20 cellular contexts compared by ENCODE assay signal in the genomic region with DNA sequence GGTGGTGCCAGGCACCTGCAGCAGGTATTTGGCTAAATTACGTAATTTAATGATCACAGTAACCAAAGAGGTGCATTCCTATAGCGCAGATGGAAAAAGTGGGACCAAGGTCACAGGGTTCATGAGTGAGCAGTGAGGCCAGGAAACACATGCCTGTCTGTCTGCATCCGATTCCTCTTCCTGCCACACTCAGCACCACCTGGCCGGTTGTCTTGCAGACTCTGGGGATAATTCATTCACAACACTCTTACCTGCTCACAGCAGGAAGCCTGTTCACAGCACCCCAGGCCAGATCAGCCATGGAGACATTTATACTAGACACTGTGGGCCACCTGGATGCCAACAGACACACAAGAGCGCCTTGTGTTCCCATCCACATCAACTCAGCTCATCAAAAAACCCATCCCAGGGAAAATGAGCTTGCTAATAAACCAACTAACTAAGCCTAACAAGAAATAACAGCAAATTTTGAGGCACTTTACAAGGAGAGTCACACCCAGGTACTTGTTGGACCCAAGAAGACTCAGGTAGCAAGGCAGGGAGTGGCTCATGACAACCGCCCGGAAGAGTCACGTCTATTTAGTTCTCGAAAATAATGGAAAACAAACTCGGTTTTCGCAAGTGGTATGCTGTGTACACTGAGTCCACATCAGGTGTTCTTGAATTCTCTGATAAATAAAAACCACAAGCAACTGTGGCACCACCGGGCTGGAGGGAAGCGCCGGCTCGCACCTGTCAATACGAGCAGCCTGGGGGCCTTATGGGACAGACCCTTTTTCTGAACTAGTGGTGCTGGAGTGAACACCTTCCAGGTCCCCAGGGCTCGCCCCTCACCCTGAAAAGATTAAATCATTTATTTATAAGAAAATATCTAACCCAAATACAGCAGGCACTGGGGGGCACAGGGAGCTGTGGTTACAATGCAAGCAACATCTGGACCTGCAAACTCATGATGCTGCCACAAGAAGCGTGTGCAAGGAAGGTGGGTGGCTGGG. TPM values are rescaled to one million over a fixed set of nuclear protein-coding genes. Genes with fewer than 3 reads are reported as not detected.
DNase-seq lines count a peak whose midpoint lies in the region; ATAC-seq, FAIRE-seq and TF ChIP-seq lines count a peak whose summit lies in the region.
"Had no signal": no experiment of that assay in that cellular context is flagged by ENCODE, and none has a peak within 500 bp of the region (broad histone marks: within the 10 kb centered on the region; RNA-seq: fewer than 3 reads in every experiment).

No MANE protein-coding gene starts in this region.

- H3K9ac ChIP-seq in K562 (ENCODE audit: insufficient read depth in 1 of 2, low read depth in 2 of 2, low read length in 2 of 2): no peak overlapping the region
- H3K9ac ChIP-seq in SK-N-SH: no peak overlapping the region

- H3K27ac ChIP-seq in 22Rv1: peak overlapping the region; percentile 42
- no peak overlapping the region for H3K27ac ChIP-seq in K562 (ENCODE audit: extremely low read depth, low read depth, low read length)
- peak overlapping the region; percentile 72 for H3K27ac ChIP-seq in lower lobe of right lung
- H3K27ac ChIP-seq in SK-N-SH (ENCODE audit: low read depth in 2 of 2, low read length in 1 of 2): no peak overlapping the region
- H3K27ac ChIP-seq in effector memory CD4-positive, alpha-beta T cell (ENCODE audit: insufficient read depth, low read length, poor library complexity, severe bottlenecking): no peak overlapping the region
- H3K27ac ChIP-seq: brain microvascular endothelial cell, skin epidermis had no signal

- H3K9me1 ChIP-seq in K562 (ENCODE audit: control insufficient read depth, insufficient read depth, low read length): no peaks in the 10 kb centered on the region

- intact Hi-C loops in K562 (cut with micrococcal nuclease) (loop anchor here (5.0 to 10.0 kb wide), 3 partner anchors 52 to 300 kb away; no protein-coding TSS in a partner anchor), lower lobe of right lung (cut with DNase I) (no loop called here)

- H2AFZ ChIP-seq in K562 (ENCODE audit: low read depth, low read length) (no peak overlapping the region), SK-N-SH (ENCODE audit: low read depth) (no peak overlapping the region)

- H3K79me2 ChIP-seq in K562 (ENCODE audit: control insufficient read depth, insufficient read depth, low read length) (no peaks in the 10 kb centered on the region), SK-N-SH (ENCODE audit: insufficient read depth) (no peaks in the 10 kb centered on the region)

- CTCF ChIA-PET in K562 (lab: Yijun Ruan, JAX; ENCODE audit: low intra/inter-chr PET ratio): no interaction called here
- CTCF ChIA-PET in SK-N-SH (lab: Yijun Ruan, JAX): interaction anchor here (1.3 kb wide), 1 partner anchor 9 kb away, joined by 5 read pairs; no protein-coding TSS in a partner anchor

- H3K4me3 ChIP-seq in K562 (no peak overlapping the region), lower lobe of right lung (no peak overlapping the region), SK-N-SH (ENCODE audit: low read depth in 2 of 2, low read length in 1 of 2) (no peak overlapping the region)
- no peak overlapping the region for H3K4me3 ChIP-seq in effector memory CD4-positive, alpha-beta T cell (ENCODE audit: insufficient read depth, low read depth, low read length, poor library complexity, severe bottlenecking)
- H3K4me3 ChIP-seq: gastrocnemius medialis, skin epidermis had no signal

- H4K20me1 ChIP-seq in K562 (replicated peaks; ENCODE audit: control insufficient read depth, insufficient read depth, low read length) (no peaks in the 10 kb centered on the region; the same call in none of the 2 replicates), SK-N-SH (ENCODE audit: insufficient read depth) (no peaks in the 10 kb centered on the region)

- peak; percentile 32 for FAIRE-seq in K562 (lab: Jason Lieb, UNC)
- FAIRE-seq: RCC 7860 had no signal

- no peak for TF ChIP-seq POLR2A in K562 (conservative IDR thresholded peaks at IDR 0.05)

- H3K4me1 ChIP-seq in K562 (replicated peaks in 1 of 2; ENCODE audit: control insufficient read depth in 2 of 2, insufficient read depth in 2 of 2, low read length in 2 of 2) (peaks cover 20 to 21% of the 10 kb centered on the region in 2 experiments; a peak in 4 of 5 replicates), lower lobe of right lung (peaks cover 24% of the 10 kb centered on the region), SK-N-SH (ENCODE audit: control insufficient read depth in 1 of 2, insufficient read depth in 2 of 2, low read depth in 1 of 2, low read length in 1 of 2) (peaks cover 0 to 23% of the 10 kb centered on the region in 2 experiments; a peak in 1 of 4 replicates)
- no peaks in the 10 kb centered on the region for H3K4me1 ChIP-seq in effector memory CD4-positive, alpha-beta T cell (ENCODE audit: control insufficient read depth, insufficient read depth, low read length, poor library complexity, severe bottlenecking)

- no peaks in the 10 kb centered on the region for H3F3A ChIP-seq in SK-N-SH (replicated peaks; ENCODE audit: insufficient read depth)

- no peaks in the 10 kb centered on the region for H3K9me2 ChIP-seq in SK-N-SH

- H3K4me2 ChIP-seq in K562 (ENCODE audit: insufficient read depth, low read length) (no peak overlapping the region), SK-N-SH (no peak overlapping the region)

- BruUV-seq in K562 (replicated peaks; lab: Mats Ljungman, UMichigan): no TSS peak

- TF ChIP-seq EP300 in K562 (IDR thresholded peaks at IDR 0.05; ENCODE audit: low read length): no peak
- TF ChIP-seq EP300 in SK-N-SH (IDR thresholded peaks at IDR 0.05; ENCODE audit: borderline replicate concordance in 1 of 2, low read depth in 1 of 2, low read length in 1 of 2): no peak

- H3K27me3 ChIP-seq in K562 (ENCODE audit: control insufficient read depth in 2 of 2, insufficient read depth in 2 of 2, low read length in 2 of 2): peaks cover 0 to 11% of the 10 kb centered on the region in 2 experiments; a peak in 3 of 5 replicates
- H3K27me3 ChIP-seq in lower lobe of right lung (ENCODE audit: low read depth): no peaks in the 10 kb centered on the region
- H3K27me3 ChIP-seq in SK-N-SH (ENCODE audit: insufficient read depth): no peaks in the 10 kb centered on the region
- H3K27me3 ChIP-seq in effector memory CD4-positive, alpha-beta T cell (replicated peaks; ENCODE audit: control insufficient read depth, insufficient read depth, low read length, poor library complexity, severe bottlenecking): no peaks in the 10 kb centered on the region
- H3K27me3 ChIP-seq: brain microvascular endothelial cell, gastrocnemius medialis had no signal

- TF ChIP-seq CTCF in 22Rv1 (IDR thresholded peaks at IDR 0.05): no peak
- TF ChIP-seq CTCF in K562 (IDR thresholded peaks at IDR 0.05 in 2 of 3, conservative IDR thresholded peaks at IDR 0.05 in 1 of 3; ENCODE audit: insufficient read depth in 2 of 3, low read depth in 1 of 3, low read length in 3 of 3): no peak
- TF ChIP-seq CTCF in lower lobe of right lung (IDR thresholded peaks at IDR 0.05): no peak
- TF ChIP-seq CTCF in SK-N-SH (IDR thresholded peaks at IDR 0.05): no peak

- TF ChIP-seq RAD21 in K562 (CRISPR knock-in tag; conservative IDR thresholded peaks at IDR 0.05 in 1 of 2, IDR thresholded peaks at IDR 0.05 in 1 of 2) (no peak), SK-N-SH (IDR thresholded peaks at IDR 0.05; ENCODE audit: low read length) (no peak)

- ATAC-seq in K562 (no peak), lower lobe of right lung (peak; percentile 63 to 77)
- ATAC-seq: activated naive CD8-positive, alpha-beta T cell treated with anti-CD3 and anti-CD28 coated beads, Interleukin-2, amount 50 U/mL, for 24 hours; SK-N-SH treated with all-trans-retinoic acid at 6 μM for 48 hours had no signal

- POLR2A ChIA-PET in K562 (lab: Yijun Ruan, JAX): no interaction called here
- POLR2A ChIA-PET in SK-N-SH (lab: Yijun Ruan, JAX): no interaction called here

- H3K9me3 ChIP-seq in K562 (replicated peaks; ENCODE audit: control insufficient read depth, insufficient read depth, low read depth, low read length) (no peaks in the 10 kb centered on the region), lower lobe of right lung (no peaks in the 10 kb centered on the region), SK-N-SH (no peaks in the 10 kb centered on the region)
- no peaks in the 10 kb centered on the region for H3K9me3 ChIP-seq in effector memory CD4-positive, alpha-beta T cell (ENCODE audit: control insufficient read depth, low read length)
- H3K9me3 ChIP-seq: gastrocnemius medialis had no signal

- in situ Hi-C loops in K562 (cut with MboI): no loop called here

- WGBS in K562 (ENCODE audit: insufficient coverage, low coverage, missing lambda C conversion rate): 31% methylated on average over 18 of the region's 18 CpGs
- WGBS in SK-N-SH (ENCODE audit: low lambda C conversion rate): 66% methylated on average over 18 of the region's 18 CpGs

- DNase-seq in DMS53 treated with DMSO at 0.1 percent for 48 hours (lab: John Stamatoyannopoulos, UW; ENCODE audit: unreplicated experiment) (peak; percentile 11), K562 (ENCODE audit: extremely low read depth in 1 of 4, low spot score in 3 of 4) (no peak), lower lobe of right lung (no peak), SK-N-SH (no peak)
- no peak for DNase-seq in stimulated activated CD4-positive, alpha-beta T cell treated with anti-CD3 and anti-CD28 coated beads, Interleukin-2, amount 100 ng/mL, for 24 hours
- DNase-seq in activated CD4-positive, alpha-beta T cell treated with anti-CD3 and anti-CD28 coated beads, Interleukin-2, amount 50 U/mL, for 1 hour: no peak
- no peak for DNase-seq in effector memory CD4-positive, alpha-beta T cell
- DNase-seq: activated naive CD8-positive, alpha-beta T cell treated with anti-CD3 and anti-CD28 coated beads, Interleukin-2, amount 50 U/mL, for 24 hours; brain microvascular endothelial cell; CD4-positive, alpha-beta memory T cell; GOT3; Kasumi-1; NCI-H1105; stimulated activated CD4-positive, alpha-beta T cell treated with anti-CD3 and anti-CD28 coated beads, Interleukin-4, amount 100 ng/mL, for 4 hours; T-helper 9 cell had no signal

- H3K36me3 ChIP-seq in K562 (ENCODE audit: control insufficient read depth, insufficient read depth, low read length): no peaks in the 10 kb centered on the region
- H3K36me3 ChIP-seq in lower lobe of right lung: no peaks in the 10 kb centered on the region
- no peaks in the 10 kb centered on the region for H3K36me3 ChIP-seq in SK-N-SH (replicated peaks in 1 of 2; ENCODE audit: control insufficient read depth in 1 of 2, insufficient read depth in 2 of 2, low read length in 1 of 2)
- no peaks in the 10 kb centered on the region for H3K36me3 ChIP-seq in effector memory CD4-positive, alpha-beta T cell (ENCODE audit: control insufficient read depth, insufficient read depth, low read length)
- H3K36me3 ChIP-seq: brain microvascular endothelial cell, gastrocnemius medialis had no signal

RNA-seq across cellular contexts. Expression of gene FAM174B, which starts 40.5 kb away (rescaled TPM):
- total RNA-seq in K562 (2011; cell fraction: chromatin; rRNA removed; ENCODE audit: low replicate concordance): 13.4 and 14.9 TPM in 2 replicates
- 3.0 and 7.9 TPM in 2 replicates for total RNA-seq in K562 (2011; cell fraction: nucleolus; rRNA removed)
- total RNA-seq in K562 (2011; cell fraction: nucleoplasm; rRNA removed): 3.4 and 4.8 TPM in 2 replicates
- 1.1 TPM in 1 of 2 replicates, not detected in the other for total RNA-seq in K562 (2014; rRNA removed)
- 2.4 and 2.6 TPM in 2 replicates for total RNA-seq in K562 (2014; rRNA removed; fragmentation: Illumina TruSeq; extraction: Trizol)
- 1.8 and 2.2 TPM in 2 replicates for total RNA-seq in K562 (2015; rRNA removed; fragmentation: Illumina TruSeq; extraction: Trizol)
- total RNA-seq in K562 (2021): 1.7 and 2.2 TPM in 2 replicates
- 1.4 and 2.2 TPM in 2 replicates for polyA plus RNA-seq in K562 (2011; rRNA removed)
- polyA plus RNA-seq in K562 (2011; cell fraction: cytosol; rRNA removed): 0.49 and 1.8 TPM in 2 replicates
- 1.6 and 6.0 TPM in 2 replicates for polyA plus RNA-seq in K562 (2011; cell fraction: nucleus; rRNA removed)
- 1.6 and 1.7 TPM in 2 replicates for polyA plus RNA-seq in K562 (2012)
- 0.43 and 1.5 TPM in 2 replicates for polyA plus RNA-seq in K562 (2014; fragmentation: Illumina TruSeq; extraction: Trizol)
- polyA plus RNA-seq in K562 (2014; fragmentation: Nextera tagmentation; extraction: Ambion mirVana): under 1 TPM; 0.39 to 0.48 TPM
- 1.3 and 2.7 TPM in 2 replicates for polyA plus RNA-seq in K562 (2014; rRNA removed)
- polyA minus RNA-seq in K562 (2011; rRNA and poly(A)+ RNA removed): 1.2 and 1.9 TPM in 2 replicates
- polyA minus RNA-seq in K562 (2011; cell fraction: cytosol; rRNA and poly(A)+ RNA removed): 3.0 TPM in 1 of 2 replicates, not detected in the other
- 2.3 and 4.6 TPM in 2 replicates for polyA minus RNA-seq in K562 (2011; cell fraction: nucleus; rRNA and poly(A)+ RNA removed)
- 57.7 TPM for total RNA-seq in lower lobe of right lung
- 0.18 and 0.30 TPM in 2 replicates for polyA plus RNA-seq in SK-N-SH (2012; rRNA removed)
- 0.12 and 0.16 TPM in 2 replicates for polyA plus RNA-seq in SK-N-SH (2012; cell fraction: cytosol; rRNA removed)
- 0.05 and 0.74 TPM in 2 replicates for polyA plus RNA-seq in SK-N-SH (2012; cell fraction: nucleus; rRNA removed)

Comparison
In these comparisons a context has a peak if more than half of its experiments do, and no peak if none do; other contexts are left out.
1. H3K27ac ChIP-seq: peak in 22Rv1 (single experiment) and lower lobe of right lung (single experiment); none in K562 (single experiment), SK-N-SH (0 of 2) and effector memory CD4-positive, alpha-beta T cell (single experiment).